ENCODE assay signal across 23 cellular contexts in genomic region chrX:39692796-39693195, GRCh38.
DNase-seq lines count a peak whose midpoint lies in the region; ATAC-seq and TF ChIP-seq lines count a peak whose summit lies in the region.
"Had no signal": no experiment of that assay in that cellular context is flagged by ENCODE, and none has a peak within 500 bp of the region (broad histone marks: within the 10 kb centered on the region; RNA-seq: fewer than 3 reads in every experiment).

No MANE protein-coding gene starts in this region.

- CTCF ChIA-PET in WTC11 (lab: Charles Lee), result no interaction called here

- H3K18ac ChIP-seq in mesendoderm (ENCODE audit: low read length), result peak overlapping the region; percentile 18

- H3K27me3 ChIP-seq in mesendoderm (ENCODE audit: insufficient read depth, low read length, poor library complexity) (no peaks in the 10 kb centered on the region), Peyer's patch (no peaks in the 10 kb centered on the region)
- H3K27me3 ChIP-seq: BE2C, SJSA1 had no signal

- no peak for TF ChIP-seq POLR2A in Peyer's patch (IDR thresholded peaks at IDR 0.05)

- no peaks in the 10 kb centered on the region for H3K79me2 ChIP-seq in mesendoderm (ENCODE audit: control insufficient read depth, insufficient read depth, low read length)

- H3K4me1 ChIP-seq in mesendoderm (ENCODE audit: control insufficient read depth, low read depth, low read length) (peaks cover 2% of the 10 kb centered on the region), Peyer's patch (peaks cover 0 to 18% (median 0%) of the 10 kb centered on the region in 4 donors)

- peaks cover 14% of the 10 kb centered on the region for H3K36me3 Mint-ChIP-seq in WTC11
- H3K36me3 Mint-ChIP-seq in naive thymus-derived CD8-positive, alpha-beta T cell, result no peaks in the 10 kb centered on the region

- H3K36me3 ChIP-seq in mesendoderm (ENCODE audit: control insufficient read depth, insufficient read depth, low read length), result no peaks in the 10 kb centered on the region
- H3K36me3 ChIP-seq in Peyer's patch, result no peaks in the 10 kb centered on the region
- H3K36me3 ChIP-seq: BE2C, SJSA1 had no signal

- no peak for ATAC-seq in WTC11
- no peak for ATAC-seq in naive thymus-derived CD8-positive, alpha-beta T cell

- H2AK5ac ChIP-seq in mesendoderm (ENCODE audit: low read length), result no peak overlapping the region

- POLR2A ChIA-PET in WTC11 (lab: Charles Lee), result no interaction called here
- POLR2A ChIA-PET in naive thymus-derived CD8-positive, alpha-beta T cell (lab: Charles Lee), result no interaction called here

- H3K9ac ChIP-seq in mesendoderm (ENCODE audit: low read length), result peak overlapping the region; percentile 19

- peak; percentile 40 for DNase-seq in activated CD8-positive, alpha-beta memory T cell treated with anti-CD3 and anti-CD28 coated beads for 24 hours
- no peak for DNase-seq in activated CD8-positive, alpha-beta memory T cell treated with anti-CD3 and anti-CD28 coated beads, Interleukin-2, amount 50 U/mL, for 48 hours
- DNase-seq in WTC11 (ENCODE audit: low spot score) (no peak), mesendoderm (peak; percentile 60), Peyer's patch (no peak), SKM-1 (lab: John Stamatoyannopoulos, UW; ENCODE audit: unreplicated experiment) (no peak)
- no peak for DNase-seq in naive thymus-derived CD8-positive, alpha-beta T cell
- DNase-seq: ACHN, DMS79 treated with DMSO at 0.1 percent for 48 hours, IMR-90, Karpas-422, NCI-H1105, NCI-H1436 treated with DMSO at 0.1 percent for 48 hours, NCI-H187 treated with DMSO at 0.1 percent for 48 hours, NCI-H446 treated with DMSO at 0.1 percent for 48 hours, NCI-H526, PC-9, Right ventricle myocardium superior, RPMI8226 had no signal

- H3K56ac ChIP-seq in mesendoderm (ENCODE audit: low read length), result peak overlapping the region; percentile 56

- H3K4me3 ChIP-seq in mesendoderm (ENCODE audit: low read length) (no peak overlapping the region), Peyer's patch (no peak overlapping the region)
- H3K4me3 ChIP-seq: PC-9, SJSA1 had no signal

- H3K27ac ChIP-seq in mesendoderm (ENCODE audit: low read depth, low read length), result peak overlapping the region; percentile 66
- H3K27ac ChIP-seq in Peyer's patch, result no peak overlapping the region
- H3K27ac ChIP-seq: 22Rv1, PC-9, SJSA1 had no signal

- no peak overlapping the region for H4K5ac ChIP-seq in mesendoderm (ENCODE audit: low read length)

- H2BK5ac ChIP-seq in mesendoderm (ENCODE audit: low read length), result peak overlapping the region; percentile 73

- peaks cover 11% of the 10 kb centered on the region for H3K9me3 Mint-ChIP-seq in WTC11
- peaks cover 0 to 6% (median 0%) of the 10 kb centered on the region in 9 donors for H3K9me3 Mint-ChIP-seq in naive thymus-derived CD8-positive, alpha-beta T cell

- peaks cover 10% of the 10 kb centered on the region for H3K27me3 Mint-ChIP-seq in WTC11 (ENCODE audit: low read depth)
- H3K27me3 Mint-ChIP-seq in naive thymus-derived CD8-positive, alpha-beta T cell, result peaks cover 0 to 18% (median 8%) of the 10 kb centered on the region in 5 donors

- no peak overlapping the region for H3K4ac ChIP-seq in mesendoderm (ENCODE audit: low read depth, low read length)

- no peaks in the 10 kb centered on the region for H3K9me3 ChIP-seq in Peyer's patch
- H3K9me3 ChIP-seq: BE2C, SJSA1 had no signal

- H2BK15ac ChIP-seq in mesendoderm (replicated peaks; ENCODE audit: low read depth), result peak overlapping the region; percentile 85

- peak overlapping the region; percentile 94 for H3K27ac Mint-ChIP-seq in WTC11
- H3K27ac Mint-ChIP-seq in naive thymus-derived CD8-positive, alpha-beta T cell, result peak overlapping the region in 1 of 10 donors; percentile 1
- H3K27ac Mint-ChIP-seq: CD14-positive monocyte had no signal

- H2BK120ac ChIP-seq in mesendoderm (ENCODE audit: low read depth, low read length), result no peak overlapping the region

- no CpG with 5 or more reads among the region's 4 CpGs for WGBS in mesendoderm (ENCODE audit: extremely low coverage, insufficient coverage, low lambda C conversion rate)

- H3K79me1 ChIP-seq in mesendoderm (ENCODE audit: low read length), result no peaks in the 10 kb centered on the region

- H4K8ac ChIP-seq in mesendoderm (ENCODE audit: low read depth, low read length), result no peak overlapping the region

- H3K4me3 Mint-ChIP-seq in WTC11, result no peak overlapping the region
- no peak overlapping the region for H3K4me3 Mint-ChIP-seq in naive thymus-derived CD8-positive, alpha-beta T cell

- H3K4me1 Mint-ChIP-seq in WTC11, result peaks cover 40% of the 10 kb centered on the region
- peaks cover 0 to 2% (median 0%) of the 10 kb centered on the region in 4 donors for H3K4me1 Mint-ChIP-seq in naive thymus-derived CD8-positive, alpha-beta T cell

- no peak overlapping the region for H3K23ac ChIP-seq in mesendoderm (ENCODE audit: low read length)

- H3K4me2 ChIP-seq in mesendoderm (ENCODE audit: low read length), result no peak overlapping the region
- H3K4me2 ChIP-seq: PC-9 had no signal

- TF ChIP-seq CTCF in WTC11 (IDR thresholded peaks at IDR 0.05) (no peak), Peyer's patch (IDR thresholded peaks at IDR 0.05) (no peak)

TF ChIP-seq in WTC11, 78 proteins besides CTCF, POLR2A, EP300 and RAD21 (continues in another document):
- TF ChIP-seq MLX (CRISPR knock-in tag; IDR thresholded peaks at IDR 0.05) (no peak), CREM (CRISPR knock-in tag; IDR thresholded peaks at IDR 0.05) (no peak), OVOL2 (CRISPR knock-in tag; IDR thresholded peaks at IDR 0.05; ENCODE audit: borderline replicate concordance) (no peak), ZNF263 (CRISPR knock-in tag; IDR thresholded peaks at IDR 0.05; ENCODE audit: low read depth) (no peak), SMAD3 (CRISPR knock-in tag; IDR thresholded peaks at IDR 0.05; ENCODE audit: borderline replicate concordance) (no peak), CDX4 (CRISPR knock-in tag; IDR thresholded peaks at IDR 0.05; ENCODE audit: borderline replicate concordance) (no peak), ZNF281 (CRISPR knock-in tag; IDR thresholded peaks at IDR 0.05) (no peak), ZNF317 (CRISPR knock-in tag; IDR thresholded peaks at IDR 0.05; ENCODE audit: borderline replicate concordance, low read depth) (no peak), EMX1 (CRISPR knock-in tag; IDR thresholded peaks at IDR 0.05) (no peak), MYBL2 (CRISPR knock-in tag; IDR thresholded peaks at IDR 0.05) (no peak)

Comparison
In these comparisons a context has a peak if more than half of its experiments do, and no peak if none do; other contexts are left out.
1. DNase-seq: peak in activated CD8-positive, alpha-beta memory T cell treated with anti-CD3 and anti-CD28 coated beads for 24 hours (single experiment) and mesendoderm (single experiment); none in activated CD8-positive, alpha-beta memory T cell treated with anti-CD3 and anti-CD28 coated beads, Interleukin-2, amount 50 U/mL, for 48 hours (single experiment), WTC11 (single experiment), Peyer's patch (0 of 3), naive thymus-derived CD8-positive, alpha-beta T cell (0 of 10) and SKM-1 (single experiment).